1 cellular context compared by ENCODE assay signal in genomic region chr12:76002598-76003262, GRCh38.
A peak's percentile ranks its signal among the peaks of the same experiment; 100 is the strongest.
TF ChIP-seq lines count a peak whose summit lies in the region.

No MANE protein-coding gene starts in this region.

TF ChIP-seq in SK-N-SH, 30 proteins besides CTCF, POLR2A, EP300 and RAD21 (continued from another document):
- no peak for TF ChIP-seq REST (IDR thresholded peaks at IDR 0.05; ENCODE audit: low read depth, low read length)
- no peak; the same call in 1 of the 2 replicates for TF ChIP-seq IRF3 (IDR thresholded peaks at IDR 0.05; ENCODE audit: low read depth, low read length)
- TF ChIP-seq NFIC (IDR thresholded peaks at IDR 0.05; ENCODE audit: borderline replicate concordance) = no peak
- peak; percentile 80 for TF ChIP-seq TCF12 (IDR thresholded peaks at IDR 0.05)
- no peak for TF ChIP-seq TAF1 (IDR thresholded peaks at IDR 0.05; ENCODE audit: borderline replicate concordance, low read depth, low read length)
- TF ChIP-seq RFX5 (IDR thresholded peaks at IDR 0.05; ENCODE audit: low read length) = no peak
- TF ChIP-seq TEAD4 (IDR thresholded peaks at IDR 0.05; ENCODE audit: borderline replicate concordance, insufficient read depth) = peak; percentile 53; the same call in 1 of the 2 replicates
- TF ChIP-seq SMC3 (IDR thresholded peaks at IDR 0.05; ENCODE audit: low read depth, low read length) = no peak
- TF ChIP-seq RXRA (IDR thresholded peaks at IDR 0.05; ENCODE audit: borderline replicate concordance, low read depth) = no peak
- TF ChIP-seq CHD2 (IDR thresholded peaks at IDR 0.05; ENCODE audit: low read length, partially characterized antibody) = peak; percentile 78
- peak; percentile 92 for TF ChIP-seq RCOR1 (IDR thresholded peaks at IDR 0.05; ENCODE audit: low read length)
- TF ChIP-seq YY1 (IDR thresholded peaks at IDR 0.05; ENCODE audit: low read depth) = no peak
- TF ChIP-seq FOXM1 (IDR thresholded peaks at IDR 0.05; ENCODE audit: low read depth) = no peak
- no peak for TF ChIP-seq PBX3 (IDR thresholded peaks at IDR 0.05)
- TF ChIP-seq EZH2phosphoT487 (IDR thresholded peaks at IDR 0.05; ENCODE audit: borderline replicate concordance, low read depth) = no peak
- TF ChIP-seq FOSL2 (IDR thresholded peaks at IDR 0.05; ENCODE audit: borderline replicate concordance, low read depth) = no peak
- TF ChIP-seq FOXJ3 (CRISPR knock-in tag; IDR thresholded peaks at IDR 0.05) = peak; percentile 52; the same call in 1 of the 2 replicates
- no peak for TF ChIP-seq USF1 (IDR thresholded peaks at IDR 0.05; ENCODE audit: borderline replicate concordance, low read depth)
- TF ChIP-seq USF2 (IDR thresholded peaks at IDR 0.05; ENCODE audit: borderline replicate concordance, low read depth, low read length) = no peak
